ENCODE assay signal across 11 cellular contexts in the genomic region with DNA sequence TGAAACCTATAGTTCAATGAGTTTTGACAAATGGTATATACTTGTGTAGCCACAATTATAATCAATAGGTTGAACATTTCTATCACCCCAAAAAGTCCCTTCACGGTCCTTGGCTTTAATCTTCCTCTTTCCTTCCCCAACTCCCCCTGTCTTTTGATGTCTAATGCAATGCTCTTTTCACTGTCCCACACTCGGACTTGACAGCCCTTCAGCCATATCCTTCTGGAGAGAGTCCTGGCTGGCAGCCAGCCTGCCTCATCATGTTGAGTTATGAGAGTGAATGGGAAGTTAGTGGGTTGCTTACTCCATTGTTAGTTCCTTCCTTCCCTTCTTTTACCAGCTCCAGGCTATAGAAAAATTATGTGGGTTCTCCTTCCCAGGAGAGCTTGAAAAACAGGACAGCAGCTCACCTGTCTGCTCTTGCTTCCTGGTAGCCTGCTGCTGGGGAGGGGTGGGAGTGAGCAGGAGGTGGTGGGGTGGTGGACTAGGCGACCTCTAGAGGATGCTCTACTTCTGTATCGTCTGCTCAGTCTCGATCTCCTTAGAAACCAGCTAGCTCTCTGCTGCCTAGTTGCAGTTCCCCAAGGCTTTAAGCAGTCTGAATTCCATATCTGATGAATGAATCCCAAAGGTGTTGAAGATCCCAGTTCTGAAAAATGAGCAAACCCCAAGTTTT. TPM values are rescaled to one million over a fixed set of nuclear protein-coding genes. Genes with fewer than 3 reads are reported as not detected.
A peak's percentile ranks its signal among the peaks of the same experiment; 100 is the strongest.
DNase-seq lines count a peak whose midpoint lies in the region; ATAC-seq and TF ChIP-seq lines count a peak whose summit lies in the region.
"Not testable (repeated sequence)": the region's sequence is repeated elsewhere in the genome, so short reads cannot be mapped to it uniquely, and the experiment has no call there.
"Had no signal": no experiment of that assay in that cellular context is flagged by ENCODE, and none has a peak within 500 bp of the region (broad histone marks: within the 10 kb centered on the region; RNA-seq: fewer than 3 reads in every experiment).

No MANE protein-coding gene starts in this region.

- H3K27me3 ChIP-seq in WERI-Rb-1 (ENCODE audit: insufficient read depth, low read depth, severe bottlenecking); left lung: not testable (repeated sequence)

- H3K9me3 Mint-ChIP-seq in central memory CD8-positive, alpha-beta T cell; stimulated activated memory B cell treated with anti-CD40 and anti-IgM and Interleukin-4, amounts not matched to agents 10 μg/mL and 1 μg/mL and 100 μg/mL, for 72 hours: not testable (repeated sequence)

- H3K27ac ChIP-seq in WERI-Rb-1, left lung: not testable (repeated sequence)

- peak; percentile 73 for ATAC-seq in GM18867 (IDR thresholded peaks at IDR 0.05; ENCODE audit: unreplicated experiment)
- ATAC-seq in GM21447 (IDR thresholded peaks at IDR 0.05; ENCODE audit: unreplicated experiment), result peak; percentile 81
- ATAC-seq in HG02798 (IDR thresholded peaks at IDR 0.05; ENCODE audit: poor library complexity, unreplicated experiment), result peak; percentile 81
- peak; percentile 59 for ATAC-seq in HG03280 (IDR thresholded peaks at IDR 0.05; ENCODE audit: unreplicated experiment)
- peak; percentile 56 for ATAC-seq in central memory CD8-positive, alpha-beta T cell (replicated peaks; ENCODE audit: extremely low read depth, poor library complexity, severe bottlenecking)
- ATAC-seq in left lung, result peak; percentile 70
- ATAC-seq in stimulated activated memory B cell treated with anti-CD40 and anti-IgM and Interleukin-4, amounts not matched to agents 10 μg/mL and 1 μg/mL and 100 μg/mL, for 72 hours, result peak; percentile 87

- not testable (repeated sequence) for H3K9me3 ChIP-seq in WERI-Rb-1 (ENCODE audit: severe bottlenecking); left lung

- H3K36me3 Mint-ChIP-seq in central memory CD8-positive, alpha-beta T cell (ENCODE audit: insufficient read depth); stimulated activated memory B cell treated with anti-CD40 and anti-IgM and Interleukin-4, amounts not matched to agents 10 μg/mL and 1 μg/mL and 100 μg/mL, for 72 hours: not testable (repeated sequence)

- H3K36me3 ChIP-seq in WERI-Rb-1, left lung: not testable (repeated sequence)

- peak; percentile 10 for DNase-seq in WERI-Rb-1
- not testable (repeated sequence) for DNase-seq in central memory CD8-positive, alpha-beta T cell (ENCODE audit: low spot score in 2 of 2); left lung

- not testable (repeated sequence) for H3K4me1 Mint-ChIP-seq in central memory CD8-positive, alpha-beta T cell; stimulated activated memory B cell treated with anti-CD40 and anti-IgM and Interleukin-4, amounts not matched to agents 10 μg/mL and 1 μg/mL and 100 μg/mL, for 72 hours

- TF ChIP-seq CTCF in WERI-Rb-1 (IDR thresholded peaks at IDR 0.05; ENCODE audit: low read depth, low read length); left lung (IDR thresholded peaks at IDR 0.05): not testable (repeated sequence)

- H3K4me1 ChIP-seq in left lung, result not testable (repeated sequence)

- intact Hi-C loops in left lung (cut with DNase I), result not testable (repeated sequence)

- H3K27me3 Mint-ChIP-seq in central memory CD8-positive, alpha-beta T cell; stimulated activated memory B cell treated with anti-CD40 and anti-IgM and Interleukin-4, amounts not matched to agents 10 μg/mL and 1 μg/mL and 100 μg/mL, for 72 hours: not testable (repeated sequence)

- H3K4me3 Mint-ChIP-seq in central memory CD8-positive, alpha-beta T cell; stimulated activated memory B cell treated with anti-CD40 and anti-IgM and Interleukin-4, amounts not matched to agents 10 μg/mL and 1 μg/mL and 100 μg/mL, for 72 hours: not testable (repeated sequence)

- not testable (repeated sequence) for H3K4me3 ChIP-seq in WERI-Rb-1 (ENCODE audit: low read depth, low read length); left lung

- H3K27ac Mint-ChIP-seq in central memory CD8-positive, alpha-beta T cell (ENCODE audit: low read depth); stimulated activated memory B cell treated with anti-CD40 and anti-IgM and Interleukin-4, amounts not matched to agents 10 μg/mL and 1 μg/mL and 100 μg/mL, for 72 hours: not testable (repeated sequence)

RNA-seq across cellular contexts. Expression of a gene that starts 29.8 kb away (rescaled TPM):
- 10 to 100 TPM; 63.8 to 65.4 TPM for total RNA-seq in left lung

RNA-seq across cellular contexts. Expression of a gene that starts 30.5 kb away (rescaled TPM):
- total RNA-seq in left lung, result 1 to 10 TPM; 3.9 to 5.0 TPM
- total RNA-seq: bronchial epithelial cell, left ventricle myocardium inferior, thyroid gland had no signal
